Comparison of ENCODE assay signal across 14 cellular contexts in the genomic region with DNA sequence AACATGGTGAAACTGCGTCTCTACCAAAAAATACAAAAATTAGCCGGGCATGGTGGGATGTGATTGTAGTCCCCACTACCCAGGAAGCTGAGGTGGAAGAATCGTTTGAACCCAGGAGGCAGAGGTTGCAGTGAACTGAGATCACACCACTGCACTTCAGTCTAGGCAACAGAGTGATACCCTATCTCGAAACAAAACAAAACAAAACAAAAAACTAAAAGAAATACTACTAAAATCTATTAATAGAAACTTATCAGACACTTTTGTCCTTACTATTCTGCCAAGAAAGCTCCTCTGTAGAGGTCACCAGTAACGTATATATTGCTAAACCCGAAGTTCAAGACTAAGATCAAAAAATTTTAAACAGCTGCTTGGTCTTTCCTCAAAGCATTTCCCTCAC.
DNase-seq lines count a peak whose midpoint lies in the region; ATAC-seq and TF ChIP-seq lines count a peak whose summit lies in the region.
"Had no signal": no experiment of that assay in that cellular context is flagged by ENCODE, and none has a peak within 500 bp of the region (broad histone marks: within the 10 kb centered on the region; RNA-seq: fewer than 3 reads in every experiment).

No MANE protein-coding gene starts in this region.

- H3K27me3 ChIP-seq in right cardiac atrium (ENCODE audit: control insufficient read depth, insufficient read depth) (no peaks in the 10 kb centered on the region), GM23338 (ENCODE audit: insufficient read depth) (no peaks in the 10 kb centered on the region), left ventricle myocardium inferior (ENCODE audit: low read depth) (no peaks in the 10 kb centered on the region)
- H3K27me3 ChIP-seq: BLaER1 treated with 17β-estradiol and CSF1 and Interleukin-3, amounts not matched to agents 10 nM and 100 nM had no signal

- H3K27me3 Mint-ChIP-seq in GM23338 (ENCODE audit: insufficient read depth, low read depth, poor library complexity) (peaks cover 2% of the 10 kb centered on the region), progenitor cell of endocrine pancreas (no peaks in the 10 kb centered on the region)
- no peaks in the 10 kb centered on the region for H3K27me3 Mint-ChIP-seq in natural killer cell treated with Interleukin-12 subunit alpha and Interleukin-12 subunit beta and Interleukin-15 and Interleukin-18, amount 100 ng/mL, for 72 hours
- H3K27me3 Mint-ChIP-seq: CD4-positive, CD25-positive, alpha-beta regulatory T cell had no signal

- H4K20me1 ChIP-seq in GM23338 (replicated peaks; ENCODE audit: insufficient read depth) = peaks cover 29% of the 10 kb centered on the region

- H3K4me2 ChIP-seq in GM23338 = no peak overlapping the region
- H3K4me2 ChIP-seq: BLaER1 treated with 17β-estradiol and CSF1 and Interleukin-3, amounts not matched to agents 10 nM and 100 nM had no signal

- intact Hi-C loops in Right ventricle myocardium superior (cut with DNase I) (no loop called here), right cardiac atrium (cut with DNase I) (no loop called here), left ventricle myocardium inferior (cut with micrococcal nuclease) (no loop called here)

- H3K36me3 Mint-ChIP-seq in GM23338 (ENCODE audit: low read depth) (peaks cover 83% of the 10 kb centered on the region), progenitor cell of endocrine pancreas (ENCODE audit: insufficient read depth) (peaks cover 37% of the 10 kb centered on the region)
- H3K36me3 Mint-ChIP-seq in natural killer cell treated with Interleukin-12 subunit alpha and Interleukin-12 subunit beta and Interleukin-15 and Interleukin-18, amount 100 ng/mL, for 72 hours = peaks cover 14% of the 10 kb centered on the region

- H3K4me3 ChIP-seq in right cardiac atrium (ENCODE audit: low read length) = no peak overlapping the region
- no peak overlapping the region for H3K4me3 ChIP-seq in GM23338
- H3K4me3 ChIP-seq in left ventricle myocardium inferior = no peak overlapping the region
- H3K4me3 ChIP-seq: BLaER1 treated with 17β-estradiol and CSF1 and Interleukin-3, amounts not matched to agents 10 nM and 100 nM; GM12878 had no signal

- no peak for TF ChIP-seq CTCF in GM23338 (conservative IDR thresholded peaks at IDR 0.05; ENCODE audit: low read depth in 2 of 2)
- no peak for TF ChIP-seq CTCF in left ventricle myocardium inferior (IDR thresholded peaks at IDR 0.05; ENCODE audit: borderline replicate concordance)
- no peak for TF ChIP-seq CTCF in progenitor cell of endocrine pancreas (IDR thresholded peaks at IDR 0.05; ENCODE audit: unreplicated experiment)

- no peaks in the 10 kb centered on the region for H3K9me2 ChIP-seq in GM23338 (ENCODE audit: insufficient read depth)

- DNase-seq in Right ventricle myocardium superior (no peak), right cardiac atrium (no peak), GM23338 (ENCODE audit: low spot score) (no peak), left ventricle myocardium inferior (no peak), progenitor cell of endocrine pancreas (ENCODE audit: low spot score, unreplicated experiment) (no peak)
- no peak for DNase-seq in natural killer cell treated with Interleukin-12 subunit alpha and Interleukin-12 subunit beta and Interleukin-15 and Interleukin-18, amount 100 ng/mL, for 72 hours (ENCODE audit: low spot score)
- DNase-seq: ACHN; CD4-positive, CD25-positive, alpha-beta regulatory T cell; DMS79 had no signal

- peaks cover 21% of the 10 kb centered on the region for H3F3A ChIP-seq in GM23338 (replicated peaks; ENCODE audit: low read depth)

- WGBS in right cardiac atrium = 60% methylated on average over 6 of the region's 6 CpGs

- H3K9me3 ChIP-seq in right cardiac atrium (ENCODE audit: control insufficient read depth, low read length) (no peaks in the 10 kb centered on the region), left ventricle myocardium inferior (replicated peaks) (no peaks in the 10 kb centered on the region)
- H3K9me3 ChIP-seq: BLaER1 treated with 17β-estradiol and CSF1 and Interleukin-3, amounts not matched to agents 10 nM and 100 nM had no signal

- H3K4me3 Mint-ChIP-seq in GM23338 = no peak overlapping the region
- no peak overlapping the region for H3K4me3 Mint-ChIP-seq in progenitor cell of endocrine pancreas (ENCODE audit: low read depth)
- no peak overlapping the region for H3K4me3 Mint-ChIP-seq in natural killer cell treated with Interleukin-12 subunit alpha and Interleukin-12 subunit beta and Interleukin-15 and Interleukin-18, amount 100 ng/mL, for 72 hours
- H3K4me3 Mint-ChIP-seq: CD4-positive, CD25-positive, alpha-beta regulatory T cell had no signal

- H3K4me1 Mint-ChIP-seq in GM23338 = no peaks in the 10 kb centered on the region
- H3K4me1 Mint-ChIP-seq in progenitor cell of endocrine pancreas (ENCODE audit: low read depth) = no peaks in the 10 kb centered on the region
- peaks cover 4 to 17% of the 10 kb centered on the region in 2 donors for H3K4me1 Mint-ChIP-seq in natural killer cell treated with Interleukin-12 subunit alpha and Interleukin-12 subunit beta and Interleukin-15 and Interleukin-18, amount 100 ng/mL, for 72 hours (ENCODE audit: low read depth in 2 of 2)

- H3K36me3 ChIP-seq in GM23338 (ENCODE audit: insufficient read depth) (peaks cover 67% of the 10 kb centered on the region), left ventricle myocardium inferior (peaks cover 53% of the 10 kb centered on the region)

- peaks cover 72% of the 10 kb centered on the region for H3K79me2 ChIP-seq in GM23338 (replicated peaks; ENCODE audit: insufficient read depth)

- H3K9me3 Mint-ChIP-seq in GM23338 = no peaks in the 10 kb centered on the region
- no peaks in the 10 kb centered on the region for H3K9me3 Mint-ChIP-seq in progenitor cell of endocrine pancreas (ENCODE audit: low read depth)
- no peaks in the 10 kb centered on the region for H3K9me3 Mint-ChIP-seq in natural killer cell treated with Interleukin-12 subunit alpha and Interleukin-12 subunit beta and Interleukin-15 and Interleukin-18, amount 100 ng/mL, for 72 hours
- H3K9me3 Mint-ChIP-seq: CD4-positive, CD25-positive, alpha-beta regulatory T cell had no signal

- ATAC-seq in Right ventricle myocardium superior (ENCODE audit: poor library complexity) (peak; percentile 59), right cardiac atrium (no peak), GM23338 (no peak), GM18498 (IDR thresholded peaks at IDR 0.05; ENCODE audit: unreplicated experiment) (no peak)
- no peak for ATAC-seq in natural killer cell treated with Interleukin-12 subunit alpha and Interleukin-12 subunit beta and Interleukin-15 and Interleukin-18, amount 100 ng/mL, for 72 hours
- ATAC-seq: GM12878, HCT116 had no signal

- H2AFZ ChIP-seq in GM23338 = no peak overlapping the region

- H3K27ac ChIP-seq in right cardiac atrium (ENCODE audit: low read length) = no peak overlapping the region
- peak overlapping the region; percentile 68 for H3K27ac ChIP-seq in GM23338 (ENCODE audit: low read depth)
- peak overlapping the region; percentile 24 for H3K27ac ChIP-seq in left ventricle myocardium inferior (replicated peaks)
- H3K27ac ChIP-seq: BLaER1 treated with 17β-estradiol and CSF1 and Interleukin-3, amounts not matched to agents 10 nM and 100 nM; HL-60 had no signal

- H3K4me1 ChIP-seq in right cardiac atrium (ENCODE audit: control insufficient read depth, insufficient read depth, low read length) = no peaks in the 10 kb centered on the region
- H3K4me1 ChIP-seq in GM23338 (ENCODE audit: insufficient read depth) = no peaks in the 10 kb centered on the region
- H3K4me1 ChIP-seq in left ventricle myocardium inferior = peaks cover 31% of the 10 kb centered on the region

- H3K27ac Mint-ChIP-seq in GM23338 (no peak overlapping the region), progenitor cell of endocrine pancreas (peak overlapping the region; percentile 78)
- H3K27ac Mint-ChIP-seq in natural killer cell treated with Interleukin-12 subunit alpha and Interleukin-12 subunit beta and Interleukin-15 and Interleukin-18, amount 100 ng/mL, for 72 hours = no peak overlapping the region

TF ChIP-seq in GM23338, 12 proteins besides CTCF, POLR2A, EP300 and RAD21 (continues in another document):
- TF ChIP-seq ZNF114 (CRISPR knock-in tag; IDR thresholded peaks at IDR 0.05) (no peak), POLR2AphosphoS5 (IDR thresholded peaks at IDR 0.05; ENCODE audit: low read depth) (no peak)
